In the genomic region with DNA sequence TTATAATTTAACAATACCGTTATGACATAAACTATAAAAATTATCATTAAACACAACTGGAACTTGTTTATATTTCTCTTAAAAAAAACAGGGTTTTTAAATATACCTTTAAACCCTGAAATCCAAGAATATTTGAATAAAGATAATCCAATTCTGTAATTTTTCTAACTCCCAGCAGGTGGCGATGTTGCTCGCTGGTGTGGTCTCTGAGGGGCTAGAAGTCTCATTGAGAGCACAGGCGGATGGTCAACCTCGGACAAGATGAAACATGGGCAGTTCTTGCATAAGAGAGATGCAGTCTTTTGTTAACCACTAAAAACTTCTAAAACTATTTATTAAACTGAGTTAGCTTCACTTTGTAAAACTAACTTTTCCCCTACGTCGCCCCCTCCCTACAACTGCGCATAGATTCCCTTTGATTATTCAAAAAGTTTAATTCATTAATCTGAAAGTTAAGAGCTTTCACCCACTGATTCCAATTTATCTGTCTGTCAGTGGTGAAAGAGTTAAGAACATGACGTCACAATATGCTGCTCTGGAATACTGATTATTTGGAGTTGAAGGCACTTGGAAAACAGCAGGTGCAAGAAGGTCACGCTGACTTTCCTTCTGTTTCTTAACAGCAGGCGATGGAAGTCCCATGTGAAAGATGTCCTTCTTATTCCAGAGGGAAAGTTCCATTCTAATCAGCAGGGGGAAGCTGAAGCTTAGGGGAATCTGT, we compare ENCODE assay signal across 8 cellular contexts. TPM values are rescaled to one million over a fixed set of nuclear protein-coding genes. Genes with fewer than 3 reads are reported as not detected.
DNase-seq lines count a peak whose midpoint lies in the region; ATAC-seq and TF ChIP-seq lines count a peak whose summit lies in the region.

No MANE protein-coding gene starts in this region.

- no peaks in the 10 kb centered on the region for H3K9me3 ChIP-seq in suprapubic skin

- no peak for TF ChIP-seq POLR2A in suprapubic skin (IDR thresholded peaks at IDR 0.05)

- H3K4me1 Mint-ChIP-seq in endothelial cell (ENCODE audit: unreplicated experiment) (peaks cover 7% of the 10 kb centered on the region), mesothelial cell of epicardium (peaks cover 7% of the 10 kb centered on the region)

- intact Hi-C loops in Right ventricle myocardium inferior (cut with DNase I), result loop anchor here (2.0 to 10.0 kb wide), 5 partner anchors 137 to 533 kb away; a partner anchor contains a TSS
- intact Hi-C loops in cardiac septum (cut with DNase I), result loop anchor here (1.0 to 10.0 kb wide), 5 partner anchors 137 to 535 kb away; a partner anchor contains a TSS

- TF ChIP-seq CTCF in endothelial cell (IDR thresholded peaks at IDR 0.05; ENCODE audit: unreplicated experiment), result peak; percentile 94
- TF ChIP-seq CTCF in mesothelial cell of epicardium (IDR thresholded peaks at IDR 0.05; ENCODE audit: unreplicated experiment), result peak; percentile 88
- TF ChIP-seq CTCF in suprapubic skin (IDR thresholded peaks at IDR 0.05), result peak; percentile 43 to 61

- DNase-seq in Right ventricle myocardium inferior (ENCODE audit: missing footprints), result no peak
- DNase-seq in cardiac septum (ENCODE audit: low spot score), result no peak
- DNase-seq in NCI-H1694 (lab: John Stamatoyannopoulos, UW), result peak; percentile 11
- DNase-seq in activated CD4-positive, alpha-beta T cell treated with anti-CD3 and anti-CD28 coated beads for 48 hours, result peak; percentile 47
- DNase-seq in endothelial cell (ENCODE audit: low spot score), result peak; percentile 63
- peak; percentile 27 to 59 for DNase-seq in mesothelial cell of epicardium (ENCODE audit: low spot score in 2 of 2, unreplicated experiment in 2 of 2)
- no peak for DNase-seq in suprapubic skin (ENCODE audit: low spot score in 2 of 2)

- H3K27me3 Mint-ChIP-seq in endothelial cell (ENCODE audit: unreplicated experiment), result no peaks in the 10 kb centered on the region
- no peaks in the 10 kb centered on the region for H3K27me3 Mint-ChIP-seq in mesothelial cell of epicardium (ENCODE audit: low read depth)

- H3K9me3 Mint-ChIP-seq in endothelial cell (ENCODE audit: unreplicated experiment) (peaks cover 5% of the 10 kb centered on the region), mesothelial cell of epicardium (peaks cover 17% of the 10 kb centered on the region)

- TF ChIP-seq EP300 in suprapubic skin (IDR thresholded peaks at IDR 0.05), result no peak

- H3K27ac Mint-ChIP-seq in endothelial cell (ENCODE audit: unreplicated experiment) (no peak overlapping the region), mesothelial cell of epicardium (no peak overlapping the region)

- no peaks in the 10 kb centered on the region for H3K36me3 Mint-ChIP-seq in endothelial cell (ENCODE audit: low read depth, unreplicated experiment)
- peaks cover 4% of the 10 kb centered on the region for H3K36me3 Mint-ChIP-seq in mesothelial cell of epicardium

- peak; percentile 86 for ATAC-seq in Right ventricle myocardium inferior
- no peak for ATAC-seq in HG03571 (IDR thresholded peaks at IDR 0.05; ENCODE audit: unreplicated experiment)

- 41% methylated on average over 11 of the region's 11 CpGs for WGBS in suprapubic skin

- H3K4me3 Mint-ChIP-seq in endothelial cell (ENCODE audit: unreplicated experiment), result no peak overlapping the region
- no peak overlapping the region for H3K4me3 Mint-ChIP-seq in mesothelial cell of epicardium

- H3K4me1 ChIP-seq in suprapubic skin, result no peaks in the 10 kb centered on the region

- H3K27ac ChIP-seq in suprapubic skin, result no peak overlapping the region

- no peaks in the 10 kb centered on the region for H3K27me3 ChIP-seq in suprapubic skin

- no peaks in the 10 kb centered on the region for H3K36me3 ChIP-seq in suprapubic skin

- H3K4me3 ChIP-seq in suprapubic skin, result no peak overlapping the region

RNA-seq across cellular contexts. Expression of a gene that starts 29.5 kb away (rescaled TPM):
- total RNA-seq in Right ventricle myocardium inferior, result not detected
- not detected for total RNA-seq in cardiac septum
- total RNA-seq in endothelial cell (ENCODE audit: unreplicated experiment), result 0.13 TPM
- not detected in 3 replicates for total RNA-seq in mesothelial cell of epicardium
- not detected for total RNA-seq in suprapubic skin

Comparison
In these comparisons a context has a peak if more than half of its experiments do, and no peak if none do; other contexts are left out.
1. DNase-seq: peak in NCI-H1694 (single experiment), activated CD4-positive, alpha-beta T cell treated with anti-CD3 and anti-CD28 coated beads for 48 hours (single experiment), endothelial cell (single experiment) and mesothelial cell of epicardium (2 of 2); none in Right ventricle myocardium inferior (single experiment), cardiac septum (single experiment) and suprapubic skin (0 of 2).
2. Peak in every context shown above with its lines, with median percentiles within 50 percentile points of each other: CTCF ChIP-seq.